Comparison of ENCODE assay signal across 8 cellular contexts in the genomic region with DNA sequence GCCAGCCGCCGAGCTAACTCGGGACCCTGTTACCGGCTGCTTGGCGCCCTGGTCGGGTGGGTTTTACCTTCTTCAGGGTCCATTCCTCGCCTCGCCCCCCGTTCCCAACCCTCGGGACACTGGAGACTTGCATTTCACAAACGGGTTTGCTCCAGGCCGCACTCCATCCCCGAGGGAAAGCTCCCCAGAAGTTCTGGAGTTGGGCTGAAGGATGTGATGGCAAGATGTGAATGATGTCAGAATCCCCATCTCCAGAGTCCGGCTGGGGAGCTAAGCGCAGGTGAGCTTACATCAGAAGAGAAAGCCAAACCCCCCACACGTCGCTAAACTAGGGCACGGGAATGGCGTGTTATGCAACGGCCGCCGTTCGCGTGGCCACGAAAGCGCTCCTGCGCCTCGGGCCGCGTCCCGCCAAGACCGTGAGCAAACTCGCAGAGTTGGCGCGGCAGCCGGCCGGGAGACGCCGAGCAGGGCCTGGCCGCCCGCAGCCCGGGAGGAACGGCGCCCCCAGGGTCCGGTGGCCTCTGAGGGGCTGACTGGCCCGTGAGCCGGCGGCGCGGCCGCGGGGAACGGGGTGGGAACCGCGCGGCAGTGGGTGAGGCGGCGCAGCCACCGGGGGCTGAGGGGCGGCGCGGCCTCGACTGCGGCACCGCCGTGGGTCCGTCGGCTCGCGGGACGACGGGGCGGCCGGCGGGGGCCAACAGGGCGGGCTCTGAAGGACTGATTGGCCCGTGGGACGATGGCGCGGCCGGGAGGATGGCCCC. TPM values are rescaled to one million over a fixed set of nuclear protein-coding genes. Genes with fewer than 3 reads are reported as not detected.
A peak's percentile ranks its signal among the peaks of the same experiment; 100 is the strongest.
DNase-seq lines count a peak whose midpoint lies in the region; ATAC-seq and TF ChIP-seq lines count a peak whose summit lies in the region.

No MANE protein-coding gene starts in this region.

- no peaks in the 10 kb centered on the region for H3K9me3 Mint-ChIP-seq in stimulated activated naive B cell treated with anti-CD40 and anti-IgM and Interleukin-4, amounts not matched to agents 10 μg/mL and 1 μg/mL and 100 μg/mL, for 72 hours

- no peaks in the 10 kb centered on the region for H3K36me3 ChIP-seq in brain microvascular endothelial cell (replicated peaks)
- no peaks in the 10 kb centered on the region for H3K36me3 ChIP-seq in kidney epithelial cell (ENCODE audit: control insufficient read depth, insufficient read depth, low read length)

- peak overlapping the region; percentile 14 for H3K27ac Mint-ChIP-seq in stimulated activated naive B cell treated with anti-CD40 and anti-IgM and Interleukin-4, amounts not matched to agents 10 μg/mL and 1 μg/mL and 100 μg/mL, for 72 hours

- H3K27me3 ChIP-seq in brain microvascular endothelial cell (replicated peaks) (no peaks in the 10 kb centered on the region), kidney epithelial cell (ENCODE audit: control insufficient read depth, insufficient read depth, low read length) (no peaks in the 10 kb centered on the region)

- no peak for TF ChIP-seq CTCF in C4-2B (conservative IDR thresholded peaks at IDR 0.05)
- no peak for TF ChIP-seq CTCF in brain microvascular endothelial cell (IDR thresholded peaks at IDR 0.05; ENCODE audit: low read depth, low read length, missing control alignments)
- no peak for TF ChIP-seq CTCF in kidney epithelial cell (IDR thresholded peaks at IDR 0.05; ENCODE audit: insufficient read depth, low read length, poor library complexity, severe bottlenecking)

- peaks cover 5 to 6% of the 10 kb centered on the region in 2 donors for H3K4me1 Mint-ChIP-seq in stimulated activated naive B cell treated with anti-CD40 and anti-IgM and Interleukin-4, amounts not matched to agents 10 μg/mL and 1 μg/mL and 100 μg/mL, for 72 hours

- DNase-seq in HuH-7.5 (ENCODE audit: low spot score) (peak; percentile 43), brain microvascular endothelial cell (no peak), kidney epithelial cell (ENCODE audit: low read depth) (no peak), Kasumi-1 (lab: John Stamatoyannopoulos, UW) (no peak)
- DNase-seq in stimulated activated naive B cell treated with anti-CD40 and anti-IgM and Interleukin-4, amounts not matched to agents 10 μg/mL and 1 μg/mL and 100 μg/mL, for 72 hours, result peak; percentile 9

- peak overlapping the region; percentile 63 to 78 for H3K4me3 Mint-ChIP-seq in stimulated activated naive B cell treated with anti-CD40 and anti-IgM and Interleukin-4, amounts not matched to agents 10 μg/mL and 1 μg/mL and 100 μg/mL, for 72 hours

- ATAC-seq in GM19467 (IDR thresholded peaks at IDR 0.05; ENCODE audit: unreplicated experiment) (peak; percentile 21), GM19328 (IDR thresholded peaks at IDR 0.05; ENCODE audit: unreplicated experiment) (no peak)
- ATAC-seq in stimulated activated naive B cell treated with anti-CD40 and anti-IgM and Interleukin-4, amounts not matched to agents 10 μg/mL and 1 μg/mL and 100 μg/mL, for 72 hours (replicated peaks), result peak; percentile 20 to 22

- H3K27ac ChIP-seq in C4-2B, result peak overlapping the region; percentile 83
- H3K27ac ChIP-seq in brain microvascular endothelial cell, result peak overlapping the region; percentile 99

- in situ Hi-C loops in brain microvascular endothelial cell (cut with HindIII; ENCODE audit: low pct_ligation_motif_present, low sequenced_read_pairs), result no loop called here

- H3K27me3 Mint-ChIP-seq in stimulated activated naive B cell treated with anti-CD40 and anti-IgM and Interleukin-4, amounts not matched to agents 10 μg/mL and 1 μg/mL and 100 μg/mL, for 72 hours, result peaks cover 0 to 9% of the 10 kb centered on the region in 2 donors

- H3K36me3 Mint-ChIP-seq in stimulated activated naive B cell treated with anti-CD40 and anti-IgM and Interleukin-4, amounts not matched to agents 10 μg/mL and 1 μg/mL and 100 μg/mL, for 72 hours, result no peaks in the 10 kb centered on the region

- H3K4me3 ChIP-seq in brain microvascular endothelial cell (ENCODE audit: low read depth, low read length) (peak overlapping the region; percentile 73), kidney epithelial cell (ENCODE audit: low read depth, low read length) (peak overlapping the region; percentile 83)

RNA-seq across cellular contexts. Expression of a gene that starts 1.1 kb away (rescaled TPM):
- total RNA-seq in kidney epithelial cell, result 20.2 and 26.7 TPM in 2 replicates

Comparison
In these comparisons a context has a peak if more than half of its experiments do, and no peak if none do; other contexts are left out.
1. DNase-seq: peak in HuH-7.5 (single experiment) and stimulated activated naive B cell treated with anti-CD40 and anti-IgM and Interleukin-4, amounts not matched to agents 10 μg/mL and 1 μg/mL and 100 μg/mL, for 72 hours (single experiment); none in brain microvascular endothelial cell (single experiment), kidney epithelial cell (single experiment) and Kasumi-1 (0 of 2).